Comparison of ENCODE assay signal across 8 cellular contexts in genomic region chr15:40047413-40048154, GRCh38. TPM values are rescaled to one million over a fixed set of nuclear protein-coding genes. Genes with fewer than 3 reads are reported as not detected.
DNase-seq lines count a peak whose midpoint lies in the region; ATAC-seq, FAIRE-seq and TF ChIP-seq lines count a peak whose summit lies in the region.

No MANE protein-coding gene starts in this region.

- H3K36me3 ChIP-seq in transverse colon (no peaks in the 10 kb centered on the region), H7 (replicated peaks; ENCODE audit: control insufficient read depth, insufficient read depth, low read length) (no peaks in the 10 kb centered on the region)

- H3K27me3 ChIP-seq in transverse colon = no peaks in the 10 kb centered on the region
- no peaks in the 10 kb centered on the region for H3K27me3 ChIP-seq in H7 (ENCODE audit: control insufficient read depth, insufficient read depth, low read length)

- peak overlapping the region; percentile 42 to 82 (median 72) for H3K4me3 Mint-ChIP-seq in naive thymus-derived CD8-positive, alpha-beta T cell

- no peak for TF ChIP-seq EP300 in transverse colon (IDR thresholded peaks at IDR 0.05; ENCODE audit: low read depth)

- in situ Hi-C loops in transverse colon (cut with MboI; ENCODE audit: low pct_ligation_motif_present in 1 of 4, low pct_unique_long_range_greater_than_20kb in 1 of 4, low sequenced_read_pairs in 3 of 4) = loop anchor here (10.0 to 25.0 kb wide), 4 partner anchors 57 to 227 kb away; partner anchors contain the start of gene BMF (in 1 of the 4)

- H3K4me1 Mint-ChIP-seq in naive thymus-derived CD8-positive, alpha-beta T cell = peaks cover 35 to 70% (median 65%) of the 10 kb centered on the region in 4 donors

- peak; percentile 57 for ATAC-seq in GM21360 (IDR thresholded peaks at IDR 0.05; ENCODE audit: unreplicated experiment)
- peak; percentile 47 to 52 for ATAC-seq in naive thymus-derived CD8-positive, alpha-beta T cell

- H3K27ac Mint-ChIP-seq in naive thymus-derived CD8-positive, alpha-beta T cell = peak overlapping the region; percentile 65 to 98 (median 94)

- H3K4me1 ChIP-seq in transverse colon = peaks cover 35 to 61% (median 60%) of the 10 kb centered on the region in 4 donors

- 20 to 28% methylated on average over 3 to 15 of the region's 15 CpGs for WGBS in transverse colon (ENCODE audit: low coverage in 1 of 2), 2 donors

- no peaks in the 10 kb centered on the region for H3K9me3 Mint-ChIP-seq in naive thymus-derived CD8-positive, alpha-beta T cell

- peak; percentile 20 for FAIRE-seq in HTR-8/SVneo (lab: Jason Lieb, UNC)

- H3K9me3 ChIP-seq in transverse colon = no peaks in the 10 kb centered on the region

- H3K27ac ChIP-seq in transverse colon = peak overlapping the region; percentile 70 to 75 (median 72)

- no peak for TF ChIP-seq CTCF in transverse colon (IDR thresholded peaks at IDR 0.05)

- DNase-seq in COLO668 (lab: John Stamatoyannopoulos, UW; ENCODE audit: unreplicated experiment) = peak; percentile 83
- no peak for DNase-seq in HTR-8/SVneo (ENCODE audit: insufficient read length, low spot score)
- peak; percentile 62 for DNase-seq in UCSD-AML1 (lab: John Stamatoyannopoulos, UW; ENCODE audit: unreplicated experiment)
- DNase-seq in dermis blood vessel endothelial cell = peak; percentile 87
- DNase-seq in naive thymus-derived CD8-positive, alpha-beta T cell = peak in 2 of 10 donors; percentile 39 to 40
- peak; percentile 69 for DNase-seq in transverse colon
- DNase-seq in H7 = no peak

- H3K4me3 ChIP-seq in transverse colon (no peak overlapping the region), H7 (ENCODE audit: insufficient read depth, low read depth, low read length) (no peak overlapping the region)

- TF ChIP-seq POLR2A in transverse colon (IDR thresholded peaks at IDR 0.05) = no peak

- intact Hi-C loops in transverse colon (cut with DNase I; ENCODE audit: low total_unique reads) = loop anchor here (2.0 to 5.0 kb wide), 2 partner anchors 60 to 231 kb away; partner anchors contain the start of gene BMF

- no peaks in the 10 kb centered on the region for H3K36me3 Mint-ChIP-seq in naive thymus-derived CD8-positive, alpha-beta T cell

- no peaks in the 10 kb centered on the region for H3K27me3 Mint-ChIP-seq in naive thymus-derived CD8-positive, alpha-beta T cell

- POLR2A ChIA-PET in naive thymus-derived CD8-positive, alpha-beta T cell (lab: Charles Lee) = interaction anchor here (0.8 to 3.2 kb wide), 8 partner anchors 8 to 261 kb away, joined by 3 to 33 read pairs (median 5); partner anchors contain the start of genes PLCB2 and SRP14

RNA-seq across cellular contexts. Expression of gene SRP14, which starts 8.6 kb away (rescaled TPM):
- 236 and 391 TPM in 2 replicates for total RNA-seq in dermis blood vessel endothelial cell
- total RNA-seq in naive thymus-derived CD8-positive, alpha-beta T cell = 100 to 1,000 TPM; 147 to 158 TPM
- 100 to 1,000 TPM; 705 to 855 (median 766) TPM for polyA plus RNA-seq in naive thymus-derived CD8-positive, alpha-beta T cell
- total RNA-seq in transverse colon = 100 to 1,000 TPM; 216 to 511 (median 283) TPM
- 148 and 156 TPM in 2 replicates for total RNA-seq in H7 (2014; rRNA removed; shearing (Covaris generic))

Comparison
In these comparisons a context has a peak if more than half of its experiments do, and no peak if none do; other contexts are left out.
1. DNase-seq: peak in COLO668 (single experiment), UCSD-AML1 (single experiment), dermis blood vessel endothelial cell (single experiment) and transverse colon (single experiment); none in HTR-8/SVneo (single experiment) and H7 (single experiment).